ENCODE assay signal across 19 cellular contexts in the genomic region with DNA sequence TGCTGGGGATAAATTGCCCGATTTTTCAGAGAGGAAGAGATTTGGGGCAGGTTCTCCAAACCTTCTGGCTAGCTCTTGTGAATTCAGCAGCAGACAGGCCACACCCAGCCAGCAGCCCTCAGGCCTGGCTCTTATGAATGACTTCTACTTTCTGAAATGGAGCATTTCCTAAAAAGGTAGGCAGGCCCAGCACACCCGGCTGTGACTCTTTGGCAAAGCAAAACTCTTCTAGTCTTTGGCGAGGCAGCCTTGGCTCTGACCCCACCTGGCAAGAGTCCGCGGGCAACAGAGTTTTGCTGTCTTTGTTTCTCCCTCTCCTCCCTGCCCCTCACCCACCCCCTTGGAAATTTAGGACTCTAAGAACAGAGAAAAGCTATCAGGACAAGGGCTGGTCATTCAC.
"Had no signal": no experiment of that assay in that cellular context is flagged by ENCODE, and none has a peak within 500 bp of the region (broad histone marks: within the 10 kb centered on the region; RNA-seq: fewer than 3 reads in every experiment).

No MANE protein-coding gene starts in this region.

- DNase-seq: activated CD4-positive, alpha-beta T cell treated with anti-CD3 and anti-CD28 coated beads for 1 hour; activated CD4-positive, alpha-beta T cell treated with anti-CD3 and anti-CD28 coated beads, Interleukin-2, amount 50 U/mL, for 48 hours; activated naive CD4-positive, alpha-beta T cell treated with Interleukin-2 at 50 U/mL for 16 hours; activated naive CD8-positive, alpha-beta T cell treated with anti-CD3 and anti-CD28 coated beads, Interleukin-2, amount 50 U/mL, for 24 hours; endodermal cell; lower lobe of right lung; psoas muscle; spleen; T-cell; T-helper 9 cell had no signal

- H3K4me3 ChIP-seq: dorsolateral prefrontal cortex, lower lobe of right lung, psoas muscle, spleen, suprapubic skin had no signal

- H3K4me3 Mint-ChIP-seq: activated naive CD8-positive, alpha-beta T cell treated with anti-CD3 and anti-CD28 coated beads, Interleukin-2, amount 50 U/mL, for 24 hours; activated T-helper 17 cell treated with anti-CD3 and anti-CD28 coated beads, Interleukin-2, amount 50 U/mL, for 72 hours; endodermal cell; mesothelial cell of epicardium; neural crest cell; stimulated activated naive CD8-positive, alpha-beta T cell treated with anti-CD3 and anti-CD28 coated beads, Interleukin-15, Interleukin-2, amounts not matched to agents 100 ng/mL and 50 ng/mL, for 24 hours; T-cell had no signal

- H3K9me3 Mint-ChIP-seq: activated naive CD8-positive, alpha-beta T cell treated with anti-CD3 and anti-CD28 coated beads, Interleukin-2, amount 50 U/mL, for 24 hours; activated T-helper 17 cell treated with anti-CD3 and anti-CD28 coated beads, Interleukin-2, amount 50 U/mL, for 72 hours; stimulated activated naive CD8-positive, alpha-beta T cell treated with anti-CD3 and anti-CD28 coated beads, Interleukin-15, Interleukin-2, amounts not matched to agents 100 ng/mL and 50 ng/mL, for 24 hours; T-cell had no signal

- FAIRE-seq: astrocyte, bronchial epithelial cell had no signal

- H3K9me3 ChIP-seq: lower lobe of right lung, psoas muscle, spleen, suprapubic skin had no signal

- H3K4me1 Mint-ChIP-seq: activated naive CD8-positive, alpha-beta T cell treated with anti-CD3 and anti-CD28 coated beads, Interleukin-2, amount 50 U/mL, for 24 hours; activated T-helper 17 cell treated with anti-CD3 and anti-CD28 coated beads, Interleukin-2, amount 50 U/mL, for 72 hours; T-cell had no signal

- ATAC-seq: activated naive CD8-positive, alpha-beta T cell treated with anti-CD3 and anti-CD28 coated beads, Interleukin-2, amount 50 U/mL, for 24 hours; activated T-helper 17 cell treated with anti-CD3 and anti-CD28 coated beads, Interleukin-2, amount 50 U/mL, for 72 hours; psoas muscle; sciatic nerve; T-cell had no signal

- H3K27ac ChIP-seq: lower lobe of right lung, psoas muscle, spleen, suprapubic skin had no signal

- H3K36me3 ChIP-seq: lower lobe of right lung, spleen, suprapubic skin had no signal

- H3K36me3 Mint-ChIP-seq: mesothelial cell of epicardium, T-cell had no signal

- H3K4me1 ChIP-seq: lower lobe of right lung, psoas muscle, spleen had no signal

- H3K27me3 Mint-ChIP-seq: stimulated activated naive CD8-positive, alpha-beta T cell treated with anti-CD3 and anti-CD28 coated beads, Interleukin-15, Interleukin-2, amounts not matched to agents 100 ng/mL and 50 ng/mL, for 24 hours had no signal

- H3K27ac Mint-ChIP-seq: activated naive CD8-positive, alpha-beta T cell treated with anti-CD3 and anti-CD28 coated beads, Interleukin-2, amount 50 U/mL, for 24 hours; activated T-helper 17 cell treated with anti-CD3 and anti-CD28 coated beads, Interleukin-2, amount 50 U/mL, for 72 hours; endodermal cell; mesothelial cell of epicardium; stimulated activated naive CD8-positive, alpha-beta T cell treated with anti-CD3 and anti-CD28 coated beads, Interleukin-15, Interleukin-2, amounts not matched to agents 100 ng/mL and 50 ng/mL, for 24 hours; T-cell had no signal
